In genomic region chr2:109348645-109349554, GRCh38 we compare ENCODE assay signal across 8 cellular contexts.
DNase-seq lines count a peak whose midpoint lies in the region; ATAC-seq lines count a peak whose summit lies in the region.

No MANE protein-coding gene starts in this region.

- peak overlapping the region; percentile 18 for H3K27ac Mint-ChIP-seq in natural killer cell treated with Interleukin-12 subunit alpha and Interleukin-12 subunit beta and Interleukin-15 and Interleukin-18, amount 100 ng/mL, for 72 hours

- peak; percentile 83 for ATAC-seq in GM18909 (IDR thresholded peaks at IDR 0.05; ENCODE audit: poor library complexity, unreplicated experiment)
- peak; percentile 76 for ATAC-seq in HG03097 (IDR thresholded peaks at IDR 0.05; ENCODE audit: low FRiP score, unreplicated experiment)
- ATAC-seq in natural killer cell treated with Interleukin-12 subunit alpha and Interleukin-12 subunit beta and Interleukin-15 and Interleukin-18, amount 100 ng/mL, for 72 hours = peak; percentile 75 to 78

- no peaks in the 10 kb centered on the region for H3K36me3 Mint-ChIP-seq in natural killer cell treated with Interleukin-12 subunit alpha and Interleukin-12 subunit beta and Interleukin-15 and Interleukin-18, amount 100 ng/mL, for 72 hours

- H3K9me3 Mint-ChIP-seq in natural killer cell treated with Interleukin-12 subunit alpha and Interleukin-12 subunit beta and Interleukin-15 and Interleukin-18, amount 100 ng/mL, for 72 hours = no peaks in the 10 kb centered on the region

- H3K4me3 Mint-ChIP-seq in natural killer cell treated with Interleukin-12 subunit alpha and Interleukin-12 subunit beta and Interleukin-15 and Interleukin-18, amount 100 ng/mL, for 72 hours = peak overlapping the region; percentile 70

- H3K4me1 Mint-ChIP-seq in natural killer cell treated with Interleukin-12 subunit alpha and Interleukin-12 subunit beta and Interleukin-15 and Interleukin-18, amount 100 ng/mL, for 72 hours (ENCODE audit: low read depth in 2 of 2) = peaks cover 10 to 27% of the 10 kb centered on the region in 2 donors

- DNase-seq in activated T-helper 1 cell treated with Interleukin-2 at 50 U/mL for 16 hours (ENCODE audit: low read depth) (peak; percentile 30), SHP77 (lab: John Stamatoyannopoulos, UW) (no peak), D341Med (ENCODE audit: low spot score) (no peak), kidney tubule cell (ENCODE audit: low spot score) (no peak), DMS114 treated with DMSO at 0.1 percent for 48 hours (lab: John Stamatoyannopoulos, UW; ENCODE audit: unreplicated experiment) (no peak)
- DNase-seq in natural killer cell treated with Interleukin-12 subunit alpha and Interleukin-12 subunit beta and Interleukin-15 and Interleukin-18, amount 100 ng/mL, for 72 hours (ENCODE audit: low spot score) = no peak

- peaks cover 0 to 5% of the 10 kb centered on the region in 2 donors for H3K27me3 Mint-ChIP-seq in natural killer cell treated with Interleukin-12 subunit alpha and Interleukin-12 subunit beta and Interleukin-15 and Interleukin-18, amount 100 ng/mL, for 72 hours
